ENCODE assay signal across 10 cellular contexts in genomic region chr2:237025090-237025865, GRCh38.
DNase-seq lines count a peak whose midpoint lies in the region; ATAC-seq, FAIRE-seq and TF ChIP-seq lines count a peak whose summit lies in the region.
"Had no signal": no experiment of that assay in that cellular context is flagged by ENCODE, and none has a peak within 500 bp of the region (broad histone marks: within the 10 kb centered on the region; RNA-seq: fewer than 3 reads in every experiment).

No MANE protein-coding gene starts in this region.

- peak overlapping the region in 3 of 4 donors; percentile 71 to 92 (median 83) for H3K27ac ChIP-seq in Peyer's patch
- peak overlapping the region; percentile 72 for H3K27ac ChIP-seq in foreskin keratinocyte
- H3K27ac ChIP-seq in small intestine (ENCODE audit: low read depth in 1 of 2, low read length in 1 of 2) = peak overlapping the region; percentile 80 to 90
- H3K27ac ChIP-seq: ascending aorta, spleen had no signal

- H3K9me3 ChIP-seq in Peyer's patch (no peaks in the 10 kb centered on the region), small intestine (ENCODE audit: control insufficient read depth, low read depth) (no peaks in the 10 kb centered on the region), T-helper 17 cell (ENCODE audit: control insufficient read depth, low read length, poor library complexity, severe bottlenecking) (no peaks in the 10 kb centered on the region)
- H3K9me3 ChIP-seq: ascending aorta had no signal

- TF ChIP-seq POLR2A in H54 (IDR thresholded peaks at IDR 0.05; ENCODE audit: low read depth, low read length) (no peak), Peyer's patch (IDR thresholded peaks at IDR 0.05) (peak; percentile 22 to 80)

- H3K27ac Mint-ChIP-seq in T-helper 17 cell = no peak overlapping the region

- peaks cover 5% of the 10 kb centered on the region for H3K4me1 Mint-ChIP-seq in T-helper 17 cell

- H3K4me3 ChIP-seq in Peyer's patch (no peak overlapping the region), small intestine (ENCODE audit: low read depth in 1 of 2, low read length in 2 of 2) (no peak overlapping the region)
- H3K4me3 ChIP-seq: ascending aorta, spleen had no signal

- H3K27me3 ChIP-seq in Peyer's patch = no peaks in the 10 kb centered on the region
- no peaks in the 10 kb centered on the region for H3K27me3 ChIP-seq in foreskin keratinocyte
- H3K27me3 ChIP-seq in small intestine (ENCODE audit: control insufficient read depth in 2 of 2, insufficient read depth in 2 of 2, low read length in 2 of 2) = no peaks in the 10 kb centered on the region
- H3K27me3 ChIP-seq: ascending aorta, spleen had no signal

- peak in 1 of 6 experiments; percentile 6 for TF ChIP-seq CTCF in Peyer's patch (IDR thresholded peaks at IDR 0.05)
- TF ChIP-seq CTCF in foreskin keratinocyte (conservative IDR thresholded peaks at IDR 0.05) = no peak

- WGBS in small intestine, 3 donors = 36 to 64% (median 49%) methylated on average over 10 of the region's 10 CpGs

- H3K4me1 ChIP-seq in Peyer's patch (peaks cover 0 to 8% (median 0%) of the 10 kb centered on the region in 4 donors), foreskin keratinocyte (peaks cover 15% of the 10 kb centered on the region), small intestine (ENCODE audit: control insufficient read depth in 2 of 2, insufficient read depth in 1 of 2, low read depth in 1 of 2, low read length in 1 of 2) (peaks cover 0 to 6% of the 10 kb centered on the region in 2 donors)
- H3K4me1 ChIP-seq: ascending aorta had no signal

- ATAC-seq in foreskin keratinocyte = peak; percentile 95
- no peak for ATAC-seq in T-helper 17 cell

- DNase-seq in H54 (ENCODE audit: insufficient read length, low spot score) = peak; percentile 39
- peak in 2 of 3 donors; percentile 87 to 90 for DNase-seq in Peyer's patch
- DNase-seq in foreskin keratinocyte = peak; percentile 80 to 94
- DNase-seq in small intestine = peak; percentile 98
- DNase-seq in NCI-H1930 (lab: John Stamatoyannopoulos, UW) = no peak
- DNase-seq in cerebellar nuclear complex (lab: John Stamatoyannopoulos, UW) = no peak
- DNase-seq in NCI-H446 treated with DMSO at 0.1 percent for 48 hours (lab: John Stamatoyannopoulos, UW) = no peak
- no peak for DNase-seq in T-helper 17 cell
- DNase-seq: spleen had no signal

- H3K36me3 ChIP-seq in Peyer's patch = no peaks in the 10 kb centered on the region
- H3K36me3 ChIP-seq in small intestine (ENCODE audit: control insufficient read depth in 2 of 2, insufficient read depth in 2 of 2, low read length in 2 of 2) = no peaks in the 10 kb centered on the region
- H3K36me3 ChIP-seq: ascending aorta, spleen had no signal

- H3K27me3 Mint-ChIP-seq in T-helper 17 cell = peaks cover 20% of the 10 kb centered on the region

- no peak overlapping the region for H3K4me3 Mint-ChIP-seq in T-helper 17 cell

- FAIRE-seq in H54 (lab: Jason Lieb, UNC) (no peak), small intestine (lab: Jason Lieb, UNC) (no peak)

- peaks cover 3% of the 10 kb centered on the region for H3K36me3 Mint-ChIP-seq in T-helper 17 cell (ENCODE audit: low read depth)

Comparison
In these comparisons a context has a peak if more than half of its experiments do, and no peak if none do; other contexts are left out.
1. DNase-seq: peak in H54 (single experiment), Peyer's patch (2 of 3), foreskin keratinocyte (2 of 2) and small intestine (single experiment); none in NCI-H1930 (0 of 2), cerebellar nuclear complex (0 of 2), NCI-H446 treated with DMSO at 0.1 percent for 48 hours (single experiment) and T-helper 17 cell (0 of 3).
2. Peak in every context shown above with its lines, with median percentiles within 50 percentile points of each other: H3K27ac ChIP-seq.